1 cellular context compared by ENCODE assay signal in the genomic region with DNA sequence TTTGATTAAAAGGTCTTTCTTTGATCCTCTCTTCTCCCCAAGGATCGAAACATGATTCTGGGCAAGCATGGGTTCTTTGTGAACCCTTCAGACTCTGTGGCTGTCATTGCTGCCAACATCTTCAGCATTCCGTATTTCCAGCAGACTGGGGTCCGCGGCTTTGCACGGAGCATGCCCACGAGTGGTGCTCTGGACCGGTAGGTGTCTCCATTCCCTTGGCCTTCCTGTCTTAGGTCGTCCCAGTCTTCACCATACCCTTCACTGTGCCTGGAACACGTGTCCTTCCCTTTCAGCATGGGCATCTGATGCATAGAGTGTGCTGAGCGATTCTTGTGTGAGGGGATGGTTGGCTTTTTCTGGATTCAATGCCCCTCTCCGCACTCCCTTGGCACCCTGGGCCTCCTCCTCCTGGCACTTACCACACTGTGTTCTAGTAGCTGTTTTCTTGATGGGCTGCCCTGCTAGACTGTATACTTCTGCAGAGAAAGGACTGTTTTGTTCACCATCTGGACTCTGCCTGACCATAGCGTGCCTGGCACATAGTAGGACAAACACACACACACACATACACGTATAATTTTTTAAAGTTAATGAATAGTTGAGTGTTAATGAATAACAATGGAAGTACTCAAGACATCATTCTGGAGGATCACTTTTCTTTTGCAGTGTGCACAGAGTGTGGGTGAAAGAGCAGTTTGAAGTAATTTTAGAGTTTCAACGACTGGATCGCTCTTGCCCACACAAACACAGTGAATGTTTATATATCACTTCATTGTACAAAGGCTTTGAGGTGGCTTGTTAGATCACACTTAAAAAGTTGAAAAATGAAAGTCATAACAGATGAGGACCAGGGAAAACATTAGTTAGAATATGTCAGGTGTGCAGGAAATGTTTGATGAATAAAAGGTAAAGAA.
TF ChIP-seq lines count a peak whose summit lies in the region.

No MANE protein-coding gene starts in this region.

TF ChIP-seq in HepG2, 621 proteins besides CTCF, POLR2A, EP300 and RAD21:
- TF ChIP-seq, protein P1, sequence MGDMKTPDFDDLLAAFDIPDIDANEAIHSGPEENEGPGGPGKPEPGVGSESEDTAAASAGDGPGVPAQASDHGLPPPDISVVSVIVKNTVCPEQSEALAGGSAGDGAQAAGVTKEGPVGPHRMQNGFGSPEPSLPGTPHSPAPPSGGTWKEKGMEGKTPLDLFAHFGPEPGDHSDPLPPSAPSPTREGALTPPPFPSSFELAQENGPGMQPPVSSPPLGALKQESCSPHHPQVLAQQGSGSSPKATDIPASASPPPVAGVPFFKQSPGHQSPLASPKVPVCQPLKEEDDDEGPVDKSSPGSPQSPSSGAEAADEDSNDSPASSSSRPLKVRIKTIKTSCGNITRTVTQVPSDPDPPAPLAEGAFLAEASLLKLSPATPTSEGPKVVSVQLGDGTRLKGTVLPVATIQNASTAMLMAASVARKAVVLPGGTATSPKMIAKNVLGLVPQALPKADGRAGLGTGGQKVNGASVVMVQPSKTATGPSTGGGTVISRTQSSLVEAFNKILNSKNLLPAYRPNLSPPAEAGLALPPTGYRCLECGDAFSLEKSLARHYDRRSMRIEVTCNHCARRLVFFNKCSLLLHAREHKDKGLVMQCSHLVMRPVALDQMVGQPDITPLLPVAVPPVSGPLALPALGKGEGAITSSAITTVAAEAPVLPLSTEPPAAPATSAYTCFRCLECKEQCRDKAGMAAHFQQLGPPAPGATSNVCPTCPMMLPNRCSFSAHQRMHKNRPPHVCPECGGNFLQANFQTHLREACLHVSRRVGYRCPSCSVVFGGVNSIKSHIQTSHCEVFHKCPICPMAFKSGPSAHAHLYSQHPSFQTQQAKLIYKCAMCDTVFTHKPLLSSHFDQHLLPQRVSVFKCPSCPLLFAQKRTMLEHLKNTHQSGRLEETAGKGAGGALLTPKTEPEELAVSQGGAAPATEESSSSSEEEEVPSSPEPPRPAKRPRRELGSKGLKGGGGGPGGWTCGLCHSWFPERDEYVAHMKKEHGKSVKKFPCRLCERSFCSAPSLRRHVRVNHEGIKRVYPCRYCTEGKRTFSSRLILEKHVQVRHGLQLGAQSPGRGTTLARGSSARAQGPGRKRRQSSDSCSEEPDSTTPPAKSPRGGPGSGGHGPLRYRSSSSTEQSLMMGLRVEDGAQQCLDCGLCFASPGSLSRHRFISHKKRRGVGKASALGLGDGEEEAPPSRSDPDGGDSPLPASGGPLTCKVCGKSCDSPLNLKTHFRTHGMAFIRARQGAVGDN (CRISPR knock-in tag; IDR thresholded peaks at IDR 0.05), result peak; percentile 24; the same call in 1 of the 2 replicates
- TF ChIP-seq MAF1 (CRISPR knock-in tag; IDR thresholded peaks at IDR 0.05; ENCODE audit: borderline replicate concordance), result no peak
- TF ChIP-seq MIXL1 (CRISPR knock-in tag; IDR thresholded peaks at IDR 0.05), result no peak
- peak; percentile 81 for TF ChIP-seq ZKSCAN1 (IDR thresholded peaks at IDR 0.05; ENCODE audit: low read length)
TF ChIP-seq in HepG2: peak in this region for 2.
